ENCODE assay signal across 1 cellular context in genomic region chr7:37945336-37945735, GRCh38.
A peak's percentile ranks its signal among the peaks of the same experiment; 100 is the strongest.
TF ChIP-seq lines count a peak whose summit lies in the region.

No MANE protein-coding gene starts in this region.

TF ChIP-seq in HepG2, 621 proteins besides CTCF, POLR2A, EP300 and RAD21:
- TF ChIP-seq NFE2L1 (CRISPR knock-in tag; IDR thresholded peaks at IDR 0.05; ENCODE audit: borderline replicate concordance) (no peak), TFE3 (CRISPR knock-in tag; IDR thresholded peaks at IDR 0.05) (no peak), FOSL2 (CRISPR knock-in tag; IDR thresholded peaks at IDR 0.05) (0 out of 2 replicates have a peak, but pooled peaks have one; percentile 13), ZNF232 (CRISPR knock-in tag; IDR thresholded peaks at IDR 0.05; ENCODE audit: borderline replicate concordance) (no peak), CBX1 (IDR thresholded peaks at IDR 0.05; ENCODE audit: low read depth) (no peak), JUNB (CRISPR knock-in tag; IDR thresholded peaks at IDR 0.05; ENCODE audit: borderline replicate concordance) (no peak), ATF7 (IDR thresholded peaks at IDR 0.05) (peak; percentile 56), ATF7 (CRISPR knock-in tag; IDR thresholded peaks at IDR 0.05) (no peak), CREB1 (IDR thresholded peaks at IDR 0.05) (peak; percentile 44), CREB1 (CRISPR knock-in tag; IDR thresholded peaks at IDR 0.05) (no peak), MED1 (CRISPR knock-in tag; IDR thresholded peaks at IDR 0.05) (no peak), ZBTB21 (CRISPR knock-in tag; IDR thresholded peaks at IDR 0.05) (0 out of 2 replicates have a peak, but pooled peaks have one; percentile 29), ZNF350 (CRISPR knock-in tag; IDR thresholded peaks at IDR 0.05; ENCODE audit: borderline replicate concordance, low read depth) (no peak), ZBTB33 (CRISPR knock-in tag; IDR thresholded peaks at IDR 0.05) (peak; percentile 56; the same call in 1 of the 2 replicates)
